In the genomic region with DNA sequence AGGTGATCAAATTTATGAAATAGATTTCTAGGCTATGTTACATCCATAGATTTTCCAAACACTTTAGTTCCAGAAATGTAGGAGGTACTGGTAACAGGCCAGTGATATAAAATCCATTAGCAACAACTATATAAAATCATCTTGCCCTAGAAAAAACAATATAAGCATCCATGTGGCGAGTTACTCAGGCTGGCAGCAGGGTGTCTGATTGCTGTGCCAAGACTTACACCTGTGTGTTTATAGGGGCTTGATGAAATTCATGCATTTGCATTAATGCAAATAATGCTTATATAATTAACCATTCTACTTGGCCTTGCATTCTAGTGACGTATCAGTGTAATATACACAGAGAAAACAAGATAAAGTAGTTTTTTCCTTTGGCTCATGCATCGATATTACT, we compare ENCODE assay signal across 22 cellular contexts.
"Had no signal": no experiment of that assay in that cellular context is flagged by ENCODE, and none has a peak within 500 bp of the region (broad histone marks: within the 10 kb centered on the region; RNA-seq: fewer than 3 reads in every experiment).

No MANE protein-coding gene starts in this region.

- DNase-seq: activated CD4-positive, alpha-beta memory T cell treated with anti-CD3 and anti-CD28 coated beads, Interleukin-2, amount 10 ng/mL, durations not matched to agents 7 days and 5 days; activated CD4-positive, alpha-beta T cell treated with anti-CD3 and anti-CD28 coated beads for 1 hour; activated CD4-positive, alpha-beta T cell treated with anti-CD3 and anti-CD28 coated beads for 4 hours; activated CD4-positive, alpha-beta T cell treated with anti-CD3 and anti-CD28 coated beads, Interleukin-2, amount 10 ng/mL, durations not matched to agents 7 days and 5 days; activated CD4-positive, alpha-beta T cell treated with anti-CD3 and anti-CD28 coated beads, Interleukin-2, amount 50 U/mL, for 4 hours; activated CD4-positive, CD25-positive, alpha-beta regulatory T cell; activated CD8-positive, alpha-beta memory T cell treated with anti-CD3 and anti-CD28 coated beads, Interleukin-2, amount 50 U/mL, for 48 hours; activated gamma-delta T cell; activated naive CD4-positive, alpha-beta T cell; activated naive CD4-positive, alpha-beta T cell treated with anti-CD3 and anti-CD28 coated beads, Interleukin-2, amount 10 ng/mL, durations not matched to agents 7 days and 5 days; activated naive CD8-positive, alpha-beta T cell treated with anti-CD3 and anti-CD28 coated beads, Interleukin-2, amount 10 ng/mL, durations not matched to agents 7 days and 5 days; activated T-cell treated with anti-CD3 and anti-CD28 coated beads for 4 hours; activated T-cell treated with anti-CD3 and anti-CD28 coated beads, Interleukin-2, amount 50 U/mL, for 24 hours; activated T-cell treated with anti-CD3 and anti-CD28 coated beads, Interleukin-2, amount 50 U/mL, for 72 hours; anterior cingulate cortex; brain microvascular endothelial cell; colonic mucosa; effector CD8-positive, alpha-beta T cell; esophagus squamous epithelium; foreskin melanocyte; head of caudate nucleus; T-helper 2 cell had no signal

- H3K36me3 ChIP-seq: brain microvascular endothelial cell, colonic mucosa, esophagus squamous epithelium had no signal

- H3K9me3 ChIP-seq: colonic mucosa, esophagus squamous epithelium had no signal

- H3K4me1 ChIP-seq: colonic mucosa had no signal

- H3K27ac ChIP-seq: esophagus squamous epithelium had no signal

- H3K27me3 ChIP-seq: brain microvascular endothelial cell, colonic mucosa, esophagus squamous epithelium had no signal

- H3K4me3 ChIP-seq: colonic mucosa, esophagus squamous epithelium had no signal
